ENCODE assay signal across 13 cellular contexts in the genomic region with DNA sequence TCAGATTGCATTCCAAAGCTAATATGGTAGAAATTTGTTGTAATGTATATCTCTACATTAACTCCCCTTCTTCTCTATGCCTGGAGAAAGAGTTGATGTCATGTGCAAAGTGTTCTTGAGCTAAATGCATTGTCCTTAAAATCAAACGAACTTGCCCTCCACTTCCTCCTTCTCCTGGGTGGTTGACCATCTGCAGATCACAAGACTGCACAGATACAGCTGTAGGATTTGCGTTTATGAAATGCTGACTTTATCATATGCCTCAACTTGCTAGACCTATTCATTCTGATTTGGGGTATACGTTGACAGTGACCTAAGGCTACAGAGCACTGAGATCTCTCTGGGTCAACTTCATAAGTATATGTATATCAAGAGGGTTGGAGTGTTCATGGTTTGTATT.
"Had no signal": no experiment of that assay in that cellular context is flagged by ENCODE, and none has a peak within 500 bp of the region (broad histone marks: within the 10 kb centered on the region; RNA-seq: fewer than 3 reads in every experiment).

No MANE protein-coding gene starts in this region.

- H3K27ac ChIP-seq: cardiac muscle cell, WERI-Rb-1 had no signal

- H3K4me3 ChIP-seq: cardiac muscle cell had no signal

- H3K9me3 Mint-ChIP-seq: activated CD4-positive, alpha-beta memory T cell treated with anti-CD3 and anti-CD28 coated beads, Interleukin-2, amount 10 ng/mL, durations not matched to agents 7 days and 5 days; mesothelial cell of epicardium; neural crest cell; stimulated activated effector memory CD8-positive, alpha-beta T cell treated with anti-CD3 and anti-CD28 coated beads, Interleukin-12 subunit alpha, Interleukin-12 subunit beta, amount 100 ng/mL, for 72 hours had no signal

- DNase-seq: activated CD4-positive, alpha-beta memory T cell treated with anti-CD3 and anti-CD28 coated beads, Interleukin-2, amount 10 ng/mL, durations not matched to agents 7 days and 5 days; activated effector memory CD4-positive, alpha-beta T cell treated with Interleukin-2 at 50 U/mL for 16 hours; activated naive CD4-positive, alpha-beta T cell treated with anti-CD3 and anti-CD28 coated beads, Interleukin-2, amount 50 U/mL, for 16 hours; activated T-cell treated with anti-CD3 and anti-CD28 coated beads, Interleukin-2, amount 50 U/mL, for 4 hours; hypothalamus; kidney; WERI-Rb-1 had no signal

- FAIRE-seq: colon, kidney had no signal

- ATAC-seq: activated T-cell treated with anti-CD3 and anti-CD28 coated beads, Interleukin-2, amount 50 U/mL, for 4 hours; esophagus mucosa; stimulated activated effector memory CD8-positive, alpha-beta T cell treated with anti-CD3 and anti-CD28 coated beads, Interleukin-12 subunit alpha, Interleukin-12 subunit beta, amount 100 ng/mL, for 72 hours had no signal

- H3K27me3 Mint-ChIP-seq: activated CD4-positive, alpha-beta memory T cell treated with anti-CD3 and anti-CD28 coated beads, Interleukin-2, amount 10 ng/mL, durations not matched to agents 7 days and 5 days had no signal

- H3K27me3 ChIP-seq: cardiac muscle cell had no signal

- H3K27ac Mint-ChIP-seq: activated CD4-positive, alpha-beta memory T cell treated with anti-CD3 and anti-CD28 coated beads, Interleukin-2, amount 10 ng/mL, durations not matched to agents 7 days and 5 days; stimulated activated effector memory CD8-positive, alpha-beta T cell treated with anti-CD3 and anti-CD28 coated beads, Interleukin-12 subunit alpha, Interleukin-12 subunit beta, amount 100 ng/mL, for 72 hours had no signal

- H3K4me3 Mint-ChIP-seq: activated CD4-positive, alpha-beta memory T cell treated with anti-CD3 and anti-CD28 coated beads, Interleukin-2, amount 10 ng/mL, durations not matched to agents 7 days and 5 days; activated T-cell treated with anti-CD3 and anti-CD28 coated beads, Interleukin-2, amount 50 U/mL, for 4 hours; mesothelial cell of epicardium; neural crest cell; stimulated activated effector memory CD8-positive, alpha-beta T cell treated with anti-CD3 and anti-CD28 coated beads, Interleukin-12 subunit alpha, Interleukin-12 subunit beta, amount 100 ng/mL, for 72 hours had no signal
